16 cellular contexts compared by ENCODE assay signal in the genomic region with DNA sequence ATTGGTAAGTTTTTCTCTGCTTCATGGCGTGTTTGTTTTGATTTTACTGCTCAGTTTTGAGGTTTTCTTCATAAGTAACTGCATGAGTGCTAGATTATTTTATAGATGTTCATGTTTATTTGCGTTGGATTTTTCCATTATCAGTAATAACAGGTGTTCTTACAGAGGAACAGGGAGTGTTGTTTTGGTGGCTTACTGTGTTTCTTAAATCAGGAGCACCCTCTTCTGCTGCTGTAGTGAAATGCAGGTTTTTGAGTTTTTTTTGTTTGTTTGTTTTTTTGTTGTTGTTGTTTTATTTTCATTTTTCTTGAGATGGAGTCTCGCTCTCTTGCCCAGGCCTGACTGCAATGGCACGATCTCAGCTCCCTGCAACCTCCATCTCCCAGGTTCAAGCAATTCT. TPM values are rescaled to one million over a fixed set of nuclear protein-coding genes. Genes with fewer than 3 reads are reported as not detected.
A peak's percentile ranks its signal among the peaks of the same experiment; 100 is the strongest.
DNase-seq lines count a peak whose midpoint lies in the region; ATAC-seq, FAIRE-seq and TF ChIP-seq lines count a peak whose summit lies in the region.
"Had no signal": no experiment of that assay in that cellular context is flagged by ENCODE, and none has a peak within 500 bp of the region (broad histone marks: within the 10 kb centered on the region; RNA-seq: fewer than 3 reads in every experiment).

No MANE protein-coding gene starts in this region.

- no peak overlapping the region for H2AK5ac ChIP-seq in H1 (ENCODE audit: low read depth, low read length)
- no peak overlapping the region for H2AK5ac ChIP-seq in mesendoderm (ENCODE audit: low read length)

- H3K36me3 Mint-ChIP-seq in MCF 10A (ENCODE audit: insufficient read depth, unreplicated experiment) = peaks cover 18% of the 10 kb centered on the region

- no peaks in the 10 kb centered on the region for H3K27me3 Mint-ChIP-seq in MCF 10A (ENCODE audit: insufficient read depth, unreplicated experiment)
- H3K27me3 Mint-ChIP-seq: stimulated activated naive CD8-positive, alpha-beta T cell treated with anti-CD3 and anti-CD28 coated beads, Interleukin-15, amount 100 ng/mL, for 72 hours had no signal

- H3K4me2 ChIP-seq in Loucy (ENCODE audit: low read depth, low read length, poor library complexity, severe bottlenecking) = no peak overlapping the region
- H3K4me2 ChIP-seq in H1 (ENCODE audit: insufficient read depth in 1 of 2, low read depth in 2 of 2, low read length in 2 of 2) = no peak overlapping the region
- H3K4me2 ChIP-seq in mesendoderm (ENCODE audit: low read length) = no peak overlapping the region
- H3K4me2 ChIP-seq: BLaER1 treated with 17β-estradiol and CSF1 and Interleukin-3, amounts not matched to agents 10 nM and 100 nM had no signal

- H3K79me1 ChIP-seq in H1 (ENCODE audit: low read depth, low read length) (no peaks in the 10 kb centered on the region), mesendoderm (ENCODE audit: low read length) (no peaks in the 10 kb centered on the region)

- no peak overlapping the region for H4K91ac ChIP-seq in H1 (replicated peaks; ENCODE audit: insufficient read length, low read length)

- H3K9ac ChIP-seq in Loucy (ENCODE audit: low read depth, low read length, poor library complexity, severe bottlenecking) (no peak overlapping the region), H1 (replicated peaks in 1 of 4; ENCODE audit: extremely low read depth in 1 of 4, low read depth in 3 of 4, low read length in 3 of 4) (no peak overlapping the region), mesendoderm (ENCODE audit: low read length) (no peak overlapping the region)

- no peaks in the 10 kb centered on the region for H3F3A ChIP-seq in Loucy (ENCODE audit: low read depth)

- H3K4me1 Mint-ChIP-seq in MCF 10A (ENCODE audit: insufficient read depth, unreplicated experiment) = peaks cover 13% of the 10 kb centered on the region
- H3K4me1 Mint-ChIP-seq: neural crest cell had no signal

- H4K8ac ChIP-seq in H1 (ENCODE audit: extremely low read depth, insufficient read depth, low read length) (no peak overlapping the region), mesendoderm (ENCODE audit: low read depth, low read length) (no peak overlapping the region)

- H3K23ac ChIP-seq in H1 (ENCODE audit: insufficient read length) = no peak overlapping the region
- no peak overlapping the region for H3K23ac ChIP-seq in mesendoderm (ENCODE audit: low read length)

- intact Hi-C loops in MCF 10A (cut with micrococcal nuclease) = no loop called here
- intact Hi-C loops in breast epithelium (cut with DNase I; ENCODE audit: low total_unique reads) = no loop called here
- intact Hi-C loops in testis (cut with DNase I; ENCODE audit: low total_unique reads) = no loop called here

- H2BK120ac ChIP-seq in H1 (replicated peaks; ENCODE audit: low read depth, low read length) (no peak overlapping the region), mesendoderm (ENCODE audit: low read depth, low read length) (no peak overlapping the region)

- H3K36me3 ChIP-seq in breast epithelium (no peaks in the 10 kb centered on the region), Loucy (ENCODE audit: insufficient read depth, low read length) (no peaks in the 10 kb centered on the region), H1 (ENCODE audit: control insufficient read depth in 2 of 4, insufficient read depth in 4 of 4, low read length in 3 of 4) (no peaks in the 10 kb centered on the region), testis (ENCODE audit: low read depth, missing control alignments) (no peaks in the 10 kb centered on the region), mesendoderm (ENCODE audit: control insufficient read depth, insufficient read depth, low read length) (no peaks in the 10 kb centered on the region)
- H3K36me3 ChIP-seq: cardiac muscle cell had no signal

- no peak overlapping the region for H3K14ac ChIP-seq in H1 (ENCODE audit: insufficient read length)

- no peak overlapping the region for H3K4me3 Mint-ChIP-seq in MCF 10A (ENCODE audit: unreplicated experiment)
- H3K4me3 Mint-ChIP-seq: neural crest cell; stimulated activated naive CD8-positive, alpha-beta T cell treated with anti-CD3 and anti-CD28 coated beads, Interleukin-15, amount 100 ng/mL, for 72 hours had no signal

- TF ChIP-seq POLR2A in breast epithelium (IDR thresholded peaks at IDR 0.05) = no peak
- no peak for TF ChIP-seq POLR2A in H1 (IDR thresholded peaks at IDR 0.05; ENCODE audit: control extremely low read depth in 1 of 2, low read depth in 2 of 2, low read length in 2 of 2)
- TF ChIP-seq POLR2A in testis (IDR thresholded peaks at IDR 0.05) = no peak

- no peak overlapping the region for H3K4ac ChIP-seq in H1 (replicated peaks; ENCODE audit: insufficient read length, low read depth, low read length)
- no peak overlapping the region for H3K4ac ChIP-seq in mesendoderm (ENCODE audit: low read depth, low read length)

- peak; percentile 21 for TF ChIP-seq CTCF in MCF 10A (IDR thresholded peaks at IDR 0.05; ENCODE audit: unreplicated experiment)
- peak in 1 of 3 donors; percentile 10 for TF ChIP-seq CTCF in breast epithelium (IDR thresholded peaks at IDR 0.05)
- TF ChIP-seq CTCF in Loucy (conservative IDR thresholded peaks at IDR 0.05; ENCODE audit: low read length) = peak; percentile 63
- peak in 2 of 3 experiments; percentile 33 to 35; a peak in 2 of 4 replicates for TF ChIP-seq CTCF in H1 (IDR thresholded peaks at IDR 0.05; ENCODE audit: control extremely low read depth in 1 of 3, insufficient read depth in 1 of 3, low read depth in 1 of 3, low read length in 3 of 3)
- no peak for TF ChIP-seq CTCF in testis (IDR thresholded peaks at IDR 0.05)

- H3K4me1 ChIP-seq in breast epithelium = no peaks in the 10 kb centered on the region
- H3K4me1 ChIP-seq in Loucy (ENCODE audit: insufficient read depth, low read length, poor library complexity, severe bottlenecking) = no peaks in the 10 kb centered on the region
- no peaks in the 10 kb centered on the region for H3K4me1 ChIP-seq in H1 (replicated peaks in 1 of 4; ENCODE audit: control insufficient read depth in 3 of 4, insufficient read depth in 4 of 4, low read length in 3 of 4)
- no peaks in the 10 kb centered on the region for H3K4me1 ChIP-seq in testis
- H3K4me1 ChIP-seq in mesendoderm (ENCODE audit: control insufficient read depth, low read depth, low read length) = no peaks in the 10 kb centered on the region

- no peak for FAIRE-seq in H1 (lab: Jason Lieb, UNC)
- FAIRE-seq: GM12892 had no signal

- H4K5ac ChIP-seq in H1 (ENCODE audit: insufficient read length, low read depth, low read length) (no peak overlapping the region), mesendoderm (ENCODE audit: low read length) (no peak overlapping the region)

- no peaks in the 10 kb centered on the region for H3K9me3 ChIP-seq in breast epithelium
- H3K9me3 ChIP-seq in Loucy (ENCODE audit: insufficient read depth, low read depth, low read length) = no peaks in the 10 kb centered on the region
- H3K9me3 ChIP-seq in H1 (ENCODE audit: insufficient read depth in 2 of 2, low read depth in 1 of 2, low read length in 1 of 2) = no peaks in the 10 kb centered on the region; a peak in 1 of 4 replicates
- no peaks in the 10 kb centered on the region for H3K9me3 ChIP-seq in testis
- H3K9me3 ChIP-seq: BLaER1 treated with 17β-estradiol and CSF1 and Interleukin-3, amounts not matched to agents 10 nM and 100 nM had no signal

- no peak overlapping the region for H2BK20ac ChIP-seq in H1 (ENCODE audit: low read length)

- H3K18ac ChIP-seq in H1 (ENCODE audit: extremely low read depth, low read length) (no peak overlapping the region), mesendoderm (ENCODE audit: low read length) (no peak overlapping the region)

- TF ChIP-seq RAD21 in H1 (IDR thresholded peaks at IDR 0.05 in 1 of 2, conservative IDR thresholded peaks at IDR 0.05 in 1 of 2; ENCODE audit: low read depth in 2 of 2, low read length in 2 of 2) = peak; percentile 66 to 73

- H2AFZ ChIP-seq in Loucy (ENCODE audit: low read length) (no peak overlapping the region), H1 (ENCODE audit: low read length) (no peak overlapping the region)

- H3K9me3 Mint-ChIP-seq in MCF 10A (ENCODE audit: unreplicated experiment) = no peaks in the 10 kb centered on the region
- H3K9me3 Mint-ChIP-seq: neural crest cell; stimulated activated naive CD8-positive, alpha-beta T cell treated with anti-CD3 and anti-CD28 coated beads, Interleukin-15, amount 100 ng/mL, for 72 hours had no signal

- POLR2A ChIA-PET in MCF 10A (lab: Yijun Ruan, JAX) = no interaction called here
- POLR2A ChIA-PET in H1 (lab: Charles Lee; ENCODE audit: partially characterized antibody) = no interaction called here

- no peaks in the 10 kb centered on the region for H4K20me1 ChIP-seq in Loucy (ENCODE audit: insufficient read depth, low read length, poor library complexity, severe bottlenecking)
- H4K20me1 ChIP-seq in H1 (replicated peaks in 1 of 2; ENCODE audit: control insufficient read depth in 1 of 2, insufficient read depth in 2 of 2, low read length in 2 of 2) = no peaks in the 10 kb centered on the region
- H4K20me1 ChIP-seq: BLaER1 treated with 17β-estradiol and CSF1 and Interleukin-3, amounts not matched to agents 10 nM and 100 nM had no signal

- H2BK15ac ChIP-seq in H1 (ENCODE audit: low read length) (no peak overlapping the region), mesendoderm (replicated peaks; ENCODE audit: low read depth) (no peak overlapping the region)

- CTCF ChIA-PET in MCF 10A (lab: Yijun Ruan, JAX) = interaction anchor here (0.5 to 0.8 kb wide), 2 partner anchors 198 to 580 kb away, joined by 3 read pairs; no protein-coding TSS in a partner anchor
- CTCF ChIA-PET in H1 (lab: Charles Lee; ENCODE audit: partially characterized antibody) = interaction anchor here (0.7 to 1.8 kb wide), 2 partner anchors 78 to 212 kb away, joined by 3 to 7 read pairs; no protein-coding TSS in a partner anchor

- H2BK12ac ChIP-seq in H1 (ENCODE audit: low read depth, low read length) = no peak overlapping the region

- H3K23me2 ChIP-seq in H1 (ENCODE audit: low read depth, low read length) = no peaks in the 10 kb centered on the region

- H3K27me3 ChIP-seq in breast epithelium = no peaks in the 10 kb centered on the region
- no peaks in the 10 kb centered on the region for H3K27me3 ChIP-seq in Loucy (ENCODE audit: insufficient read depth, low read length, poor library complexity, severe bottlenecking)
- H3K27me3 ChIP-seq in H1 (replicated peaks in 1 of 4; ENCODE audit: control insufficient read depth in 3 of 4, extremely low read depth in 1 of 4, insufficient read depth in 3 of 4, low read length in 3 of 4) = no peaks in the 10 kb centered on the region
- H3K27me3 ChIP-seq in testis = no peaks in the 10 kb centered on the region
- H3K27me3 ChIP-seq in mesendoderm (ENCODE audit: insufficient read depth, low read length, poor library complexity) = no peaks in the 10 kb centered on the region
- H3K27me3 ChIP-seq: BLaER1 treated with 17β-estradiol and CSF1 and Interleukin-3, amounts not matched to agents 10 nM and 100 nM; cardiac muscle cell had no signal

- no peak overlapping the region for H3K4me3 ChIP-seq in breast epithelium
- H3K4me3 ChIP-seq in Loucy (ENCODE audit: low read length, poor library complexity, severe bottlenecking) = no peak overlapping the region
- H3K4me3 ChIP-seq in H1 (ENCODE audit: extremely low read depth in 1 of 4, insufficient read depth in 2 of 4, low read depth in 3 of 4, low read length in 4 of 4) = no peak overlapping the region
- H3K4me3 ChIP-seq in testis = no peak overlapping the region
- no peak overlapping the region for H3K4me3 ChIP-seq in mesendoderm (ENCODE audit: low read length)
- H3K4me3 ChIP-seq: BLaER1 treated with 17β-estradiol and CSF1 and Interleukin-3, amounts not matched to agents 10 nM and 100 nM; cardiac muscle cell; SK-N-MC had no signal

- no peaks in the 10 kb centered on the region for H3K9me2 ChIP-seq in Loucy (replicated peaks; ENCODE audit: low read depth, low read length)

- 69% methylated on average over 4 of the region's 4 CpGs; no CpG with 5 or more reads in 1 of the 2 experiments for WGBS in H1 (ENCODE audit: extremely low coverage in 1 of 2, insufficient coverage in 1 of 2, insufficient read length in 1 of 2, insufficient replicate concordance in 2 of 2, low coverage in 1 of 2, low lambda C conversion rate in 2 of 2, missing lambda C conversion rate in 1 of 2), 2 experiments
- WGBS in testis, 2 donors = 87 to 95% methylated on average over 4 of the region's 4 CpGs
- WGBS in mesendoderm (ENCODE audit: extremely low coverage, insufficient coverage, low lambda C conversion rate) = no CpG with 5 or more reads among the region's 4 CpGs

- BruUV-seq in MCF 10A (replicated peaks; lab: Mats Ljungman, UMichigan) = no TSS peak

- no peak for TF ChIP-seq EP300 in H1 (IDR thresholded peaks at IDR 0.05; ENCODE audit: borderline replicate concordance in 1 of 2, low read depth in 2 of 2, low read length in 2 of 2)

- H3K79me2 ChIP-seq in Loucy (ENCODE audit: insufficient read depth, low read length) = no peaks in the 10 kb centered on the region
- H3K79me2 ChIP-seq in H1 (ENCODE audit: control insufficient read depth in 1 of 2, insufficient read depth in 2 of 2, low read length in 2 of 2) = no peaks in the 10 kb centered on the region
- no peaks in the 10 kb centered on the region for H3K79me2 ChIP-seq in mesendoderm (ENCODE audit: control insufficient read depth, insufficient read depth, low read length)

- no peak overlapping the region for H3K27ac Mint-ChIP-seq in MCF 10A (ENCODE audit: low read depth, unreplicated experiment)

- ATAC-seq in GM18502 (IDR thresholded peaks at IDR 0.05; ENCODE audit: poor library complexity, unreplicated experiment) = no peak
- ATAC-seq: stimulated activated naive CD8-positive, alpha-beta T cell treated with anti-CD3 and anti-CD28 coated beads, Interleukin-15, amount 100 ng/mL, for 72 hours had no signal

- no peak overlapping the region for H3K56ac ChIP-seq in H1 (replicated peaks; ENCODE audit: insufficient read length, low read depth, low read length)
- no peak overlapping the region for H3K56ac ChIP-seq in mesendoderm (ENCODE audit: low read length)

- H2BK5ac ChIP-seq in H1 (ENCODE audit: low read depth, low read length) = no peak overlapping the region
- H2BK5ac ChIP-seq in mesendoderm (ENCODE audit: low read length) = no peak overlapping the region

- no peak overlapping the region for H3K27ac ChIP-seq in breast epithelium
- H3K27ac ChIP-seq in H1 (ENCODE audit: low read depth, low read length) = no peak overlapping the region
- no peak overlapping the region for H3K27ac ChIP-seq in testis
- no peak overlapping the region for H3K27ac ChIP-seq in mesendoderm (ENCODE audit: low read depth, low read length)
- H3K27ac ChIP-seq: cardiac muscle cell had no signal

- DNase-seq in MCF 10A (ENCODE audit: unreplicated experiment) (no peak), breast epithelium (ENCODE audit: low spot score in 2 of 2) (no peak), H1 (ENCODE audit: low read depth in 1 of 2, low spot score in 2 of 2) (no peak), testis (no peak), Kasumi-1 (lab: John Stamatoyannopoulos, UW) (no peak), mesendoderm (no peak)
- DNase-seq: activated effector memory CD4-positive, alpha-beta T cell treated with Interleukin-2 at 50 U/mL for 16 hours; kidney glomerular epithelial cell; stimulated activated naive CD8-positive, alpha-beta T cell treated with anti-CD3 and anti-CD28 coated beads, Interleukin-15, amount 100 ng/mL, for 72 hours had no signal

RNA-seq across cellular contexts. Expression of gene CTBS, which starts 32.6 kb away (rescaled TPM):
- total RNA-seq in MCF 10A (2022) = 14.0 and 20.9 TPM in 2 replicates
- total RNA-seq in breast epithelium = 10 to 100 TPM; 18.4 to 22.9 (median 22.5) TPM
- 4.1 and 4.5 TPM in 2 replicates for total RNA-seq in H1 (2021; fragmentation: NEBNext Ultra II Directional; extraction: Animal tissue kit (Norgen Biotek cat#: 25700))
- polyA plus RNA-seq in H1 (2011; rRNA removed) = 2.1 and 3.3 TPM in 2 replicates
- 3.6 TPM for polyA plus RNA-seq in H1 (2011; cell fraction: cytosol; rRNA removed)
- polyA plus RNA-seq in H1 (2011; cell fraction: nucleus; rRNA removed) = 1.8 TPM
- polyA plus RNA-seq in H1 (2012, experiment 1 of 2) = 2.1 to 2.8 TPM (median 2.4 TPM) in 4 replicates
- 0.89 TPM for polyA plus RNA-seq in H1 (2012, experiment 2 of 2)
- 5.4 TPM for polyA plus RNA-seq in H1 (2013, experiment 1 of 2)
- 5.5 TPM for polyA plus RNA-seq in H1 (2013, experiment 2 of 2)
- 1.7 and 3.8 TPM in 2 replicates for polyA minus RNA-seq in H1 (2011; rRNA and poly(A)+ RNA removed)
- polyA minus RNA-seq in H1 (2011; cell fraction: cytosol; rRNA and poly(A)+ RNA removed) = 1.1 TPM
- polyA minus RNA-seq in H1 (2011; cell fraction: nucleus; rRNA and poly(A)+ RNA removed) = 7.7 TPM
- total RNA-seq in testis = 10 to 100 TPM in 1 of 2 donors, 1 to 10 TPM in 1; 9.9 to 17.8 TPM
- 12.9 TPM for polyA plus RNA-seq in testis (ENCODE audit: insufficient read depth, low read depth, low replicate concordance)
- 3.3 TPM for polyA plus RNA-seq in mesendoderm (2013, experiment 1 of 2)
- polyA plus RNA-seq in mesendoderm (2013, experiment 2 of 2) = 3.2 TPM

RNA-seq across cellular contexts. Expression of gene GNG5, which starts 35.3 kb away (rescaled TPM):
- total RNA-seq in MCF 10A (2022) = 121 and 122 TPM in 2 replicates
- total RNA-seq in breast epithelium = 10 to 100 TPM; 47.8 to 66.6 (median 47.9) TPM
- total RNA-seq in H1 (2021; fragmentation: NEBNext Ultra II Directional; extraction: Animal tissue kit (Norgen Biotek cat#: 25700)) = 94.0 and 109 TPM in 2 replicates
- 89.8 and 104 TPM in 2 replicates for polyA plus RNA-seq in H1 (2011; rRNA removed)
- 64.2 TPM for polyA plus RNA-seq in H1 (2011; cell fraction: cytosol; rRNA removed)
- 95.9 TPM for polyA plus RNA-seq in H1 (2011; cell fraction: nucleus; rRNA removed)
- 138 to 158 TPM (median 145 TPM) in 4 replicates for polyA plus RNA-seq in H1 (2012, experiment 1 of 2)
- polyA plus RNA-seq in H1 (2012, experiment 2 of 2) = 267 TPM
- 223 TPM for polyA plus RNA-seq in H1 (2013, experiment 1 of 2)
- 200 TPM for polyA plus RNA-seq in H1 (2013, experiment 2 of 2)
- 13.9 and 14.8 TPM in 2 replicates for polyA minus RNA-seq in H1 (2011; rRNA and poly(A)+ RNA removed)
- 46.7 TPM for polyA minus RNA-seq in H1 (2011; cell fraction: cytosol; rRNA and poly(A)+ RNA removed)
- 34.0 TPM for polyA minus RNA-seq in H1 (2011; cell fraction: nucleus; rRNA and poly(A)+ RNA removed)
- 100 to 1,000 TPM; 113 to 143 TPM for total RNA-seq in testis
- polyA plus RNA-seq in testis (ENCODE audit: insufficient read depth, low read depth, low replicate concordance) = 193 TPM
- 222 TPM for polyA plus RNA-seq in mesendoderm (2013, experiment 1 of 2)
- polyA plus RNA-seq in mesendoderm (2013, experiment 2 of 2) = 221 TPM

RNA-seq across cellular contexts. Expression of gene SPATA1, which starts 35.5 kb away (rescaled TPM):
- total RNA-seq in MCF 10A (2022) (1.0 and 1.2 TPM in 2 replicates), breast epithelium (1 to 10 TPM in 1 of 3 donors, under 1 TPM in 2; 0.16 to 1.0 (median 0.33) TPM), testis (10 to 100 TPM in 1 of 2 donors, 1 to 10 TPM in 1; 7.1 to 17.6 TPM)
- total RNA-seq in H1 (2021; fragmentation: NEBNext Ultra II Directional; extraction: Animal tissue kit (Norgen Biotek cat#: 25700)) = 1.1 TPM in 2 replicates
- polyA plus RNA-seq in H1 (2011; rRNA removed) (0.51 TPM in 1 of 2 replicates, not detected in the other), testis (ENCODE audit: insufficient read depth, low read depth, low replicate concordance) (6.0 TPM)
- polyA plus RNA-seq in H1 (2011; cell fraction: cytosol; rRNA removed) = 0.49 TPM
- polyA plus RNA-seq in H1 (2011; cell fraction: nucleus; rRNA removed) = 1.0 TPM
- polyA plus RNA-seq in H1 (2012, experiment 1 of 2) = 0.80 to 1.6 TPM (median 1.3 TPM) in 3 of 4 replicates, not detected in the other
- not detected for polyA plus RNA-seq in H1 (2012, experiment 2 of 2)
- 2.3 TPM for polyA plus RNA-seq in H1 (2013, experiment 1 of 2)
- 2.5 TPM for polyA plus RNA-seq in H1 (2013, experiment 2 of 2)
- polyA minus RNA-seq in H1 (2011; rRNA and poly(A)+ RNA removed) = not detected in 2 replicates
- polyA minus RNA-seq in H1 (2011; cell fraction: cytosol; rRNA and poly(A)+ RNA removed) = not detected
- polyA minus RNA-seq in H1 (2011; cell fraction: nucleus; rRNA and poly(A)+ RNA removed) = 2.8 TPM
- polyA plus RNA-seq in mesendoderm (2013, experiment 1 of 2) = 1.4 TPM
- polyA plus RNA-seq in mesendoderm (2013, experiment 2 of 2) = 1.1 TPM

Comparison
In these comparisons a context has a peak if more than half of its experiments do, and no peak if none do; other contexts are left out.
1. CTCF ChIP-seq: peak in MCF 10A (single experiment), Loucy (single experiment) and H1 (2 of 3); none in testis (0 of 3).